ENCODE assay signal across 1 cellular context in genomic region chr6:10426781-10427279, GRCh38.
TF ChIP-seq lines count a peak whose summit lies in the region.

No MANE protein-coding gene starts in this region.

TF ChIP-seq in HepG2, 621 proteins besides CTCF, POLR2A, EP300 and RAD21 (continued from another document):
- TF ChIP-seq NFIC (IDR thresholded peaks at IDR 0.05; ENCODE audit: low read length), result no peak
- TF ChIP-seq, protein P1, sequence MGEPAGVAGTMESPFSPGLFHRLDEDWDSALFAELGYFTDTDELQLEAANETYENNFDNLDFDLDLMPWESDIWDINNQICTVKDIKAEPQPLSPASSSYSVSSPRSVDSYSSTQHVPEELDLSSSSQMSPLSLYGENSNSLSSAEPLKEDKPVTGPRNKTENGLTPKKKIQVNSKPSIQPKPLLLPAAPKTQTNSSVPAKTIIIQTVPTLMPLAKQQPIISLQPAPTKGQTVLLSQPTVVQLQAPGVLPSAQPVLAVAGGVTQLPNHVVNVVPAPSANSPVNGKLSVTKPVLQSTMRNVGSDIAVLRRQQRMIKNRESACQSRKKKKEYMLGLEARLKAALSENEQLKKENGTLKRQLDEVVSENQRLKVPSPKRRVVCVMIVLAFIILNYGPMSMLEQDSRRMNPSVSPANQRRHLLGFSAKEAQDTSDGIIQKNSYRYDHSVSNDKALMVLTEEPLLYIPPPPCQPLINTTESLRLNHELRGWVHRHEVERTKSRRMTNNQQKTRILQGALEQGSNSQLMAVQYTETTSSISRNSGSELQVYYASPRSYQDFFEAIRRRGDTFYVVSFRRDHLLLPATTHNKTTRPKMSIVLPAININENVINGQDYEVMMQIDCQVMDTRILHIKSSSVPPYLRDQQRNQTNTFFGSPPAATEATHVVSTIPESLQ (CRISPR knock-in tag; conservative IDR thresholded peaks at IDR 0.05), result no peak
- no peak for TF ChIP-seq SIN3B (IDR thresholded peaks at IDR 0.05; ENCODE audit: low read length)
